Comparison of ENCODE assay signal across 15 cellular contexts in genomic region chr15:90465930-90466567, GRCh38.
DNase-seq lines count a peak whose midpoint lies in the region; ATAC-seq and TF ChIP-seq lines count a peak whose summit lies in the region.
"Had no signal": no experiment of that assay in that cellular context is flagged by ENCODE, and none has a peak within 500 bp of the region (broad histone marks: within the 10 kb centered on the region; RNA-seq: fewer than 3 reads in every experiment).

No MANE protein-coding gene starts in this region.

- no peak for TF ChIP-seq CTCF in breast epithelium (IDR thresholded peaks at IDR 0.05)
- TF ChIP-seq CTCF in thoracic aorta (IDR thresholded peaks at IDR 0.05): no peak
- no peak for TF ChIP-seq CTCF in GM10266 (IDR thresholded peaks at IDR 0.05; ENCODE audit: control insufficient read depth, insufficient read depth, low read depth, missing control alignments)

- H3K27me3 Mint-ChIP-seq in activated CD4-positive, alpha-beta T cell treated with anti-CD3 and anti-CD28 coated beads, Interleukin-2, amount 10 ng/mL, durations not matched to agents 24 days and 14 days: no peaks in the 10 kb centered on the region
- H3K27me3 Mint-ChIP-seq: activated naive CD8-positive, alpha-beta T cell; naive thymus-derived CD8-positive, alpha-beta T cell; stimulated activated naive CD8-positive, alpha-beta T cell treated with anti-CD3 and anti-CD28 coated beads, Interleukin-15, amount 100 ng/mL, for 72 hours had no signal

- no peak for ATAC-seq in thoracic aorta (ENCODE audit: insufficient number of reproducible peaks, low FRiP score, low read depth)
- no peak for ATAC-seq in GM21447 (IDR thresholded peaks at IDR 0.05; ENCODE audit: unreplicated experiment)
- ATAC-seq: A549; gastroesophageal sphincter; naive thymus-derived CD8-positive, alpha-beta T cell; sciatic nerve; stimulated activated naive CD8-positive, alpha-beta T cell treated with anti-CD3 and anti-CD28 coated beads, Interleukin-15, amount 100 ng/mL, for 72 hours had no signal

- peak overlapping the region; percentile 72 for H3K27ac Mint-ChIP-seq in activated CD4-positive, alpha-beta T cell treated with anti-CD3 and anti-CD28 coated beads, Interleukin-2, amount 10 ng/mL, durations not matched to agents 24 days and 14 days

- H3K36me3 Mint-ChIP-seq in activated CD4-positive, alpha-beta T cell treated with anti-CD3 and anti-CD28 coated beads, Interleukin-2, amount 10 ng/mL, durations not matched to agents 24 days and 14 days (ENCODE audit: low read depth): peaks cover 65% of the 10 kb centered on the region

- H3K4me3 Mint-ChIP-seq in activated CD4-positive, alpha-beta T cell treated with anti-CD3 and anti-CD28 coated beads, Interleukin-2, amount 10 ng/mL, durations not matched to agents 24 days and 14 days: no peak overlapping the region
- H3K4me3 Mint-ChIP-seq: activated naive CD8-positive, alpha-beta T cell; naive thymus-derived CD8-positive, alpha-beta T cell; stimulated activated naive CD8-positive, alpha-beta T cell treated with anti-CD3 and anti-CD28 coated beads, Interleukin-15, amount 100 ng/mL, for 72 hours had no signal

- H3K4me1 Mint-ChIP-seq in activated CD4-positive, alpha-beta T cell treated with anti-CD3 and anti-CD28 coated beads, Interleukin-2, amount 10 ng/mL, durations not matched to agents 24 days and 14 days: peaks cover 41% of the 10 kb centered on the region

- H3K27me3 ChIP-seq in breast epithelium: no peaks in the 10 kb centered on the region
- no peaks in the 10 kb centered on the region for H3K27me3 ChIP-seq in layer of hippocampus (ENCODE audit: control insufficient read depth, insufficient read depth, low read length)
- H3K27me3 ChIP-seq in thoracic aorta (replicated peaks; ENCODE audit: insufficient read depth): no peaks in the 10 kb centered on the region
- H3K27me3 ChIP-seq: gastroesophageal sphincter, SJSA1 had no signal

- H3K27ac ChIP-seq in breast epithelium: peak overlapping the region; percentile 62 to 78
- peak overlapping the region; percentile 96 for H3K27ac ChIP-seq in layer of hippocampus (ENCODE audit: low read depth, low read length)
- H3K27ac ChIP-seq in thoracic aorta: peak overlapping the region; percentile 74 to 90
- H3K27ac ChIP-seq: A549, SJSA1 had no signal

- TF ChIP-seq POLR2A in breast epithelium (IDR thresholded peaks at IDR 0.05): no peak

- H3K4me1 ChIP-seq in breast epithelium: no peaks in the 10 kb centered on the region
- H3K4me1 ChIP-seq in thoracic aorta (ENCODE audit: control insufficient read depth in 1 of 2, low read depth in 2 of 2): peaks cover 45 to 59% of the 10 kb centered on the region in 2 donors
- H3K4me1 ChIP-seq: A549 had no signal

- H3K9me3 ChIP-seq in breast epithelium (no peaks in the 10 kb centered on the region), thoracic aorta (no peaks in the 10 kb centered on the region)
- H3K9me3 ChIP-seq: A549, gastroesophageal sphincter, SJSA1 had no signal

- no peaks in the 10 kb centered on the region for H3K9me3 Mint-ChIP-seq in activated CD4-positive, alpha-beta T cell treated with anti-CD3 and anti-CD28 coated beads, Interleukin-2, amount 10 ng/mL, durations not matched to agents 24 days and 14 days
- H3K9me3 Mint-ChIP-seq: naive thymus-derived CD8-positive, alpha-beta T cell; stimulated activated naive CD8-positive, alpha-beta T cell treated with anti-CD3 and anti-CD28 coated beads, Interleukin-15, amount 100 ng/mL, for 72 hours had no signal

- intact Hi-C loops in activated CD4-positive, alpha-beta T cell treated with anti-CD3 and anti-CD28 coated beads, Interleukin-2, amount 10 ng/mL, durations not matched to agents 24 days and 14 days (cut with micrococcal nuclease): no loop called here
- intact Hi-C loops in breast epithelium (cut with DNase I; ENCODE audit: low total_unique reads): no loop called here

- no peak overlapping the region for H3K4me3 ChIP-seq in breast epithelium
- H3K4me3 ChIP-seq in thoracic aorta: peak overlapping the region; percentile 5
- H3K4me3 ChIP-seq: A549, gastroesophageal sphincter, SJSA1 had no signal

- H3K36me3 ChIP-seq in breast epithelium: no peaks in the 10 kb centered on the region
- H3K36me3 ChIP-seq in thoracic aorta: peaks cover 29% of the 10 kb centered on the region

- DNase-seq in activated CD4-positive, alpha-beta T cell treated with anti-CD3 and anti-CD28 coated beads, Interleukin-2, amount 10 ng/mL, durations not matched to agents 24 days and 14 days: no peak
- no peak for DNase-seq in activated CD4-positive, alpha-beta T cell treated with anti-CD3 and anti-CD28 coated beads, Interleukin-2, amount 50 U/mL, for 48 hours
- DNase-seq in breast epithelium (ENCODE audit: low spot score in 2 of 2): no peak
- DNase-seq in thoracic aorta (ENCODE audit: low spot score): no peak
- no peak for DNase-seq in UCSD-AML1 (lab: John Stamatoyannopoulos, UW; ENCODE audit: unreplicated experiment)
- no peak for DNase-seq in GM10266 (ENCODE audit: extremely low spot score)
- DNase-seq: naive thymus-derived CD8-positive, alpha-beta T cell; stimulated activated naive CD8-positive, alpha-beta T cell treated with anti-CD3 and anti-CD28 coated beads, Interleukin-15, amount 100 ng/mL, for 72 hours had no signal
